11 cellular contexts compared by ENCODE assay signal in the genomic region with DNA sequence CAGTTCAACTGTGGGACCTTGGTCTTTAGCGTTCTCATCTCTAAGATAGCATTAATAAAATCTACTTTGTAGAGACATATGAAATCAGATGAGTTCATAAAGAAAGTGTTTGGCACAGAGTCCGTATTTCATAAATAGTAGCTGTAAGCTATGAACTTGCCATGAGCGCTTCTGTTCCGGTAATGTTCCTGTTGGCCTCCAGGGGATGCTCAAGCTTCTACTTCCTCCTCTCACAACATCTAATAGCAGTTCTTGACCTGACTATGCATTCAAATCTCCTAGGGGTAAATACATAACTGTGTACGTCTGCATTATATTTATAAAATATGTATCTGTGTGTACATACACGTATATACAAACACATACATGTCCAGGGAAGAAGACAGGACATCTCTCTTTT.
A peak's percentile ranks its signal among the peaks of the same experiment; 100 is the strongest.
DNase-seq lines count a peak whose midpoint lies in the region; ATAC-seq and TF ChIP-seq lines count a peak whose summit lies in the region.
"Had no signal": no experiment of that assay in that cellular context is flagged by ENCODE, and none has a peak within 500 bp of the region (broad histone marks: within the 10 kb centered on the region; RNA-seq: fewer than 3 reads in every experiment).

No MANE protein-coding gene starts in this region.

- no peaks in the 10 kb centered on the region for H3F3A ChIP-seq in Loucy (ENCODE audit: low read depth)

- no peak overlapping the region for H3K4me3 Mint-ChIP-seq in nephron progenitor cell

- no peak overlapping the region for H3K27ac Mint-ChIP-seq in nephron progenitor cell

- TF ChIP-seq CTCF in Loucy (conservative IDR thresholded peaks at IDR 0.05; ENCODE audit: low read length) (peak; percentile 72), astrocyte of the spinal cord (IDR thresholded peaks at IDR 0.05; ENCODE audit: low read depth, low read length) (peak; percentile 47), nephron progenitor cell (IDR thresholded peaks at IDR 0.05) (peak; percentile 36), psoas muscle (IDR thresholded peaks at IDR 0.05) (no peak)

- H3K9me3 ChIP-seq in Loucy (ENCODE audit: insufficient read depth, low read depth, low read length) (no peaks in the 10 kb centered on the region), psoas muscle (no peaks in the 10 kb centered on the region)

- no peak overlapping the region for H3K27ac ChIP-seq in psoas muscle

- H3K36me3 Mint-ChIP-seq in nephron progenitor cell (ENCODE audit: low read depth): no peaks in the 10 kb centered on the region

- intact Hi-C loops in psoas muscle (cut with DNase I): no loop called here

- H3K4me2 ChIP-seq in Loucy (ENCODE audit: low read depth, low read length, poor library complexity, severe bottlenecking): no peak overlapping the region

- H3K9ac ChIP-seq in Loucy (ENCODE audit: low read depth, low read length, poor library complexity, severe bottlenecking): no peak overlapping the region

- H3K36me3 ChIP-seq in Loucy (ENCODE audit: insufficient read depth, low read length) (no peaks in the 10 kb centered on the region), psoas muscle (ENCODE audit: insufficient read depth in 1 of 2, low read depth in 1 of 2) (no peaks in the 10 kb centered on the region)

- H3K4me1 Mint-ChIP-seq in nephron progenitor cell: peaks cover 14% of the 10 kb centered on the region

- ATAC-seq in psoas muscle: no peak
- ATAC-seq: left ventricle myocardium superior had no signal

- H3K9me2 ChIP-seq in Loucy (replicated peaks; ENCODE audit: low read depth, low read length): no peaks in the 10 kb centered on the region

- H3K4me3 ChIP-seq in Loucy (ENCODE audit: low read length, poor library complexity, severe bottlenecking) (no peak overlapping the region), astrocyte of the spinal cord (ENCODE audit: low read depth, low read length) (no peak overlapping the region), psoas muscle (no peak overlapping the region)

- H3K27me3 ChIP-seq in Loucy (ENCODE audit: insufficient read depth, low read length, poor library complexity, severe bottlenecking) (no peaks in the 10 kb centered on the region), psoas muscle (ENCODE audit: insufficient read depth in 3 of 3, low read length in 2 of 3) (no peaks in the 10 kb centered on the region)

- in situ Hi-C loops in astrocyte of the spinal cord (cut with HindIII; ENCODE audit: low sequenced_read_pairs): no loop called here

- H3K79me2 ChIP-seq in Loucy (ENCODE audit: insufficient read depth, low read length): no peaks in the 10 kb centered on the region

- no peaks in the 10 kb centered on the region for H3K27me3 Mint-ChIP-seq in nephron progenitor cell (ENCODE audit: low read depth, poor library complexity)

- H2AFZ ChIP-seq in Loucy (ENCODE audit: low read length): no peak overlapping the region

- no peaks in the 10 kb centered on the region for H3K9me3 Mint-ChIP-seq in nephron progenitor cell

- H3K4me1 ChIP-seq in Loucy (ENCODE audit: insufficient read depth, low read length, poor library complexity, severe bottlenecking) (peaks cover 5% of the 10 kb centered on the region), psoas muscle (no peaks in the 10 kb centered on the region)

- DNase-seq in EL: peak; percentile 12
- DNase-seq in astrocyte of the spinal cord (ENCODE audit: low read depth, low spot score): no peak
- no peak for DNase-seq in nephron progenitor cell
- no peak for DNase-seq in occipital lobe (lab: John Stamatoyannopoulos, UW)
- DNase-seq in Ammon's horn (ENCODE audit: low spot score): no peak
- no peak for DNase-seq in psoas muscle
- DNase-seq in stimulated activated CD4-positive, alpha-beta T cell treated with anti-CD3 and anti-CD28 coated beads, Interleukin-1b, Interleukin-23, amount 100 ng/mL, for 48 hours: no peak
- DNase-seq: activated CD4-positive, alpha-beta T cell treated with anti-CD3 and anti-CD28 coated beads for 48 hours; left ventricle myocardium superior; stimulated activated CD4-positive, alpha-beta T cell treated with anti-CD3 and anti-CD28 coated beads, Interleukin-2, amount 100 ng/mL, for 24 hours had no signal

- H4K20me1 ChIP-seq in Loucy (ENCODE audit: insufficient read depth, low read length, poor library complexity, severe bottlenecking): no peaks in the 10 kb centered on the region

- WGBS in psoas muscle, 3 donors: 70 to 80% (median 78%) methylated on average over 6 of the region's 6 CpGs
